ENCODE assay signal across 8 cellular contexts in genomic region chr7:21543528-21544302, GRCh38. TPM values are rescaled to one million over a fixed set of nuclear protein-coding genes. Genes with fewer than 3 reads are reported as not detected.
A peak's percentile ranks its signal among the peaks of the same experiment; 100 is the strongest.
DNase-seq lines count a peak whose midpoint lies in the region; ATAC-seq, FAIRE-seq and TF ChIP-seq lines count a peak whose summit lies in the region.

No MANE protein-coding gene starts in this region.

- H3K4ac ChIP-seq in mesendoderm (ENCODE audit: low read depth, low read length): no peak overlapping the region

- CTCF ChIA-PET in GM10248 (lab: Yijun Ruan, JAX): interaction anchor here (1.2 kb wide), 1 partner anchor 28 kb away, joined by 3 read pairs; no protein-coding TSS in a partner anchor

- POLR2A ChIA-PET in GM10248 (lab: Yijun Ruan, JAX): no interaction called here

- H3K4me3 ChIP-seq in MG63: peak overlapping the region; percentile 45
- peak overlapping the region; percentile 56 for H3K4me3 ChIP-seq in bronchial epithelial cell (ENCODE audit: low read depth, low read length)
- H3K4me3 ChIP-seq in mesendoderm (ENCODE audit: low read length): peak overlapping the region; percentile 62

- no peaks in the 10 kb centered on the region for H3K79me2 ChIP-seq in mesendoderm (ENCODE audit: control insufficient read depth, insufficient read depth, low read length)

- H3K9ac ChIP-seq in mesendoderm (ENCODE audit: low read length): peak overlapping the region; percentile 36

- H2BK15ac ChIP-seq in mesendoderm (replicated peaks; ENCODE audit: low read depth): no peak overlapping the region

- no peak overlapping the region for H3K27ac ChIP-seq in mesendoderm (ENCODE audit: low read depth, low read length)
- H3K27ac ChIP-seq in substantia nigra (ENCODE audit: low read depth, low read length, poor library complexity, severe bottlenecking): no peak overlapping the region

- H3K79me1 ChIP-seq in mesendoderm (ENCODE audit: low read length): no peaks in the 10 kb centered on the region

- H3K23ac ChIP-seq in mesendoderm (ENCODE audit: low read length): no peak overlapping the region

- peak overlapping the region; percentile 73 for H3K56ac ChIP-seq in mesendoderm (ENCODE audit: low read length)

- WGBS in mesendoderm (ENCODE audit: extremely low coverage, insufficient coverage, low lambda C conversion rate): no CpG with 5 or more reads among the region's 31 CpGs

- no peaks in the 10 kb centered on the region for H3K36me3 ChIP-seq in MG63
- H3K36me3 ChIP-seq in bronchial epithelial cell (ENCODE audit: control insufficient read depth, insufficient read depth, low read length): no peaks in the 10 kb centered on the region
- H3K36me3 ChIP-seq in mesendoderm (ENCODE audit: control insufficient read depth, insufficient read depth, low read length): no peaks in the 10 kb centered on the region

- DNase-seq in GM10248 (ENCODE audit: extremely low spot score) (peak; percentile 18), MG63 (no peak), bronchial epithelial cell (ENCODE audit: low read depth) (peak; percentile 65), mesendoderm (peak; percentile 71), substantia nigra (lab: John Stamatoyannopoulos, UW) (no peak), KG1 (lab: John Stamatoyannopoulos, UW) (no peak)

- ATAC-seq in HG03378 (IDR thresholded peaks at IDR 0.05; ENCODE audit: unreplicated experiment) (no peak), GM21619 (IDR thresholded peaks at IDR 0.05; ENCODE audit: unreplicated experiment) (no peak)

- H2BK5ac ChIP-seq in mesendoderm (ENCODE audit: low read length): no peak overlapping the region

- H2AK5ac ChIP-seq in mesendoderm (ENCODE audit: low read length): no peak overlapping the region

- no peak for FAIRE-seq in bronchial epithelial cell (lab: Jason Lieb, UNC)

- no peak overlapping the region for H4K8ac ChIP-seq in mesendoderm (ENCODE audit: low read depth, low read length)

- H3K18ac ChIP-seq in mesendoderm (ENCODE audit: low read length): no peak overlapping the region

- no peak overlapping the region for H2BK120ac ChIP-seq in mesendoderm (ENCODE audit: low read depth, low read length)

- H3K4me2 ChIP-seq in mesendoderm (ENCODE audit: low read length): peak overlapping the region; percentile 45

- no peak for TF ChIP-seq CTCF in GM10248 (IDR thresholded peaks at IDR 0.05; ENCODE audit: control extremely low read depth, extremely low read depth, low read depth, missing control alignments)
- TF ChIP-seq CTCF in bronchial epithelial cell (IDR thresholded peaks at IDR 0.05; ENCODE audit: insufficient read depth, low read length, severe bottlenecking): no peak

- no peak overlapping the region for H4K5ac ChIP-seq in mesendoderm (ENCODE audit: low read length)

- no peaks in the 10 kb centered on the region for H3K9me3 ChIP-seq in MG63

- peaks cover 11% of the 10 kb centered on the region for H3K4me1 ChIP-seq in mesendoderm (ENCODE audit: control insufficient read depth, low read depth, low read length)

- H3K27me3 ChIP-seq in MG63 (peaks cover 8% of the 10 kb centered on the region), bronchial epithelial cell (ENCODE audit: control insufficient read depth, insufficient read depth, low read length) (no peaks in the 10 kb centered on the region), mesendoderm (ENCODE audit: insufficient read depth, low read length, poor library complexity) (no peaks in the 10 kb centered on the region)

RNA-seq across cellular contexts. Expression of gene DNAH11, which starts 0.9 kb away (rescaled TPM):
- total RNA-seq in MG63 (2014; rRNA removed; shearing (Covaris generic); ENCODE audit: low replicate concordance): not detected in 2 replicates
- 2.6 and 4.1 TPM in 2 replicates for total RNA-seq in bronchial epithelial cell
- 2.3 TPM for polyA plus RNA-seq in mesendoderm (2013, experiment 1 of 2)
- polyA plus RNA-seq in mesendoderm (2013, experiment 2 of 2): 1.9 TPM

Comparison
In these comparisons a context has a peak if more than half of its experiments do, and no peak if none do; other contexts are left out.
1. DNase-seq: peak in GM10248 (single experiment), bronchial epithelial cell (single experiment) and mesendoderm (single experiment); none in MG63 (single experiment), substantia nigra (0 of 49) and KG1 (single experiment).
2. Peak in every context shown above with its lines, with median percentiles within 50 percentile points of each other: H3K4me3 ChIP-seq.